ENCODE assay signal across 6 cellular contexts in genomic region chr17:75854881-75855309, GRCh38. TPM values are rescaled to one million over a fixed set of nuclear protein-coding genes. Genes with fewer than 3 reads are reported as not detected.
A peak's percentile ranks its signal among the peaks of the same experiment; 100 is the strongest.
DNase-seq lines count a peak whose midpoint lies in the region; ATAC-seq and TF ChIP-seq lines count a peak whose summit lies in the region.

No MANE protein-coding gene starts in this region.

- ATAC-seq in foreskin keratinocyte (no peak), HG03045 (IDR thresholded peaks at IDR 0.05; ENCODE audit: unreplicated experiment) (no peak), GM19467 (IDR thresholded peaks at IDR 0.05; ENCODE audit: unreplicated experiment) (no peak)

- no peaks in the 10 kb centered on the region for H3K9me2 ChIP-seq in MM.1S (replicated peaks; ENCODE audit: insufficient read depth, low read length)

- H3K4me1 ChIP-seq in MM.1S (ENCODE audit: low read length) (peaks cover 12% of the 10 kb centered on the region), foreskin keratinocyte (peaks cover 11% of the 10 kb centered on the region), suprapubic skin (peaks cover 42% of the 10 kb centered on the region)

- peaks cover 12% of the 10 kb centered on the region; the same call in 1 of the 2 replicates for H3F3A ChIP-seq in MM.1S (ENCODE audit: insufficient read depth, low read length)

- H3K4me2 ChIP-seq in MM.1S (ENCODE audit: low read depth, low read length) = peak overlapping the region; percentile 75

- H3K9ac ChIP-seq in MM.1S (ENCODE audit: low read length) = peak overlapping the region; percentile 68

- no peak for TF ChIP-seq CTCF in MM.1S (IDR thresholded peaks at IDR 0.05; ENCODE audit: low read length)
- TF ChIP-seq CTCF in foreskin keratinocyte (conservative IDR thresholded peaks at IDR 0.05) = no peak
- peak; percentile 20 to 23 for TF ChIP-seq CTCF in suprapubic skin (IDR thresholded peaks at IDR 0.05)

- 0 out of 2 replicates have a peak overlapping the region, but pooled peaks have one; percentile 25 for H2AFZ ChIP-seq in MM.1S (ENCODE audit: low read length)

- no peak for TF ChIP-seq EP300 in suprapubic skin (IDR thresholded peaks at IDR 0.05)

- no peaks in the 10 kb centered on the region for H3K27me3 ChIP-seq in MM.1S (replicated peaks; ENCODE audit: insufficient read depth, low read length)
- no peaks in the 10 kb centered on the region for H3K27me3 ChIP-seq in foreskin keratinocyte
- no peaks in the 10 kb centered on the region for H3K27me3 ChIP-seq in suprapubic skin

- peaks cover 30% of the 10 kb centered on the region for H3K79me2 ChIP-seq in MM.1S (ENCODE audit: low read length)

- DNase-seq in MM.1S (no peak), foreskin keratinocyte (no peak), suprapubic skin (ENCODE audit: low spot score in 2 of 2) (no peak)
- no peak for DNase-seq in activated naive CD4-positive, alpha-beta T cell treated with Interleukin-2 at 50 U/mL for 16 hours

- no peaks in the 10 kb centered on the region for H4K20me1 ChIP-seq in MM.1S (ENCODE audit: insufficient read depth, low read length)

- no peak for TF ChIP-seq POLR2A in suprapubic skin (IDR thresholded peaks at IDR 0.05)

- H3K9me3 ChIP-seq in MM.1S (replicated peaks; ENCODE audit: insufficient read depth, low read length) (no peaks in the 10 kb centered on the region), suprapubic skin (no peaks in the 10 kb centered on the region)

- H3K4me3 ChIP-seq in MM.1S (ENCODE audit: low read length) (peak overlapping the region; percentile 73), suprapubic skin (peak overlapping the region; percentile 61)

- WGBS in suprapubic skin = 0% methylated on average over 19 of the region's 19 CpGs

- H3K27ac ChIP-seq in MM.1S (ENCODE audit: low read length) = peak overlapping the region; percentile 11; the same call in 1 of the 2 replicates
- H3K27ac ChIP-seq in foreskin keratinocyte = peak overlapping the region; percentile 7
- H3K27ac ChIP-seq in suprapubic skin = peak overlapping the region; percentile 93

- H3K36me3 ChIP-seq in MM.1S (replicated peaks; ENCODE audit: insufficient read depth, low read length) (no peaks in the 10 kb centered on the region), suprapubic skin (peaks cover 23% of the 10 kb centered on the region)

RNA-seq across cellular contexts. Expression of gene WBP2, which starts 0.2 kb away (rescaled TPM):
- 38.6 and 42.2 TPM in 2 replicates for total RNA-seq in foreskin keratinocyte
- 73.9 and 74.2 TPM in 2 replicates for polyA plus RNA-seq in foreskin keratinocyte
- 10 to 100 TPM; 64.9 to 99.4 (median 76.9) TPM for total RNA-seq in suprapubic skin

RNA-seq across cellular contexts. Expression of gene UNC13D, which starts 10.7 kb away (rescaled TPM):
- total RNA-seq in foreskin keratinocyte (0.53 and 1.0 TPM in 2 replicates), suprapubic skin (10 to 100 TPM in 1 of 4 donors, 1 to 10 TPM in 3; 5.2 to 21.0 (median 7.2) TPM)
- polyA plus RNA-seq in foreskin keratinocyte = 0.80 and 0.82 TPM in 2 replicates

RNA-seq across cellular contexts. Expression of gene TRIM47, which starts 23.5 kb away (rescaled TPM):
- total RNA-seq in foreskin keratinocyte (41.4 and 55.6 TPM in 2 replicates), suprapubic skin (10 to 100 TPM; 22.8 to 43.1 (median 27.7) TPM)
- 49.7 and 50.2 TPM in 2 replicates for polyA plus RNA-seq in foreskin keratinocyte

RNA-seq across cellular contexts. Expression of gene TRIM65, which starts 41.9 kb away (rescaled TPM):
- total RNA-seq in foreskin keratinocyte (17.6 and 20.9 TPM in 2 replicates), suprapubic skin (10 to 100 TPM; 22.5 to 44.6 (median 32.1) TPM)
- 12.4 and 12.8 TPM in 2 replicates for polyA plus RNA-seq in foreskin keratinocyte

RNA-seq across cellular contexts. Expression of gene MRPL38, which starts 49.8 kb away (rescaled TPM):
- total RNA-seq in foreskin keratinocyte (78.1 and 82.0 TPM in 2 replicates), suprapubic skin (100 to 1,000 TPM in 1 of 4 donors, 10 to 100 TPM in 3; 41.7 to 113 (median 50.2) TPM)
- polyA plus RNA-seq in foreskin keratinocyte = 77.8 and 81.8 TPM in 2 replicates

Comparison
In these comparisons a context has a peak if more than half of its experiments do, and no peak if none do; other contexts are left out.
1. H3K27ac ChIP-seq: peak in every context shown above with its lines; median percentile 93 in suprapubic skin; 11 in MM.1S; 7 in foreskin keratinocyte.
2. CTCF ChIP-seq: peak in suprapubic skin (2 of 2); none in MM.1S (single experiment) and foreskin keratinocyte (single experiment).